ENCODE assay signal across 9 cellular contexts in genomic region chr11:1574256-1575242, GRCh38. TPM values are rescaled to one million over a fixed set of nuclear protein-coding genes. Genes with fewer than 3 reads are reported as not detected.
DNase-seq lines count a peak whose midpoint lies in the region; ATAC-seq, FAIRE-seq and TF ChIP-seq lines count a peak whose summit lies in the region.
"Had no signal": no experiment of that assay in that cellular context is flagged by ENCODE, and none has a peak within 500 bp of the region (broad histone marks: within the 10 kb centered on the region; RNA-seq: fewer than 3 reads in every experiment).

No MANE protein-coding gene starts in this region.

- H3K9me2 ChIP-seq in OCI-LY1 (ENCODE audit: low read depth, low read length) = no peaks in the 10 kb centered on the region
- H3K9me2 ChIP-seq in neural cell (ENCODE audit: insufficient read depth, low read length) = no peaks in the 10 kb centered on the region

- CTCF ChIA-PET in CD8-positive, alpha-beta memory T cell (lab: Charles Lee) = interaction anchor here (0.5 to 13.9 kb wide), 30 partner anchors 9 to 374 kb away, joined by 3 to 152 read pairs (median 4); partner anchors contain the start of genes KRTAP5-1, KRTAP5-3 and TOLLIP

- H2AK5ac ChIP-seq in H9 (ENCODE audit: insufficient read length, low read length) = no peak overlapping the region

- no peaks in the 10 kb centered on the region for H4K20me1 ChIP-seq in H9 (ENCODE audit: control insufficient read depth, insufficient read depth, insufficient read length)
- no peaks in the 10 kb centered on the region for H4K20me1 ChIP-seq in OCI-LY1 (ENCODE audit: insufficient read depth, low read length)
- peaks cover 5% of the 10 kb centered on the region for H4K20me1 ChIP-seq in neural cell (ENCODE audit: insufficient read depth)

- no peak overlapping the region for H3T11ph ChIP-seq in H9 (ENCODE audit: low read length)

- peaks cover 2 to 27% (median 10%) of the 10 kb centered on the region in 3 donors for H3K4me1 Mint-ChIP-seq in CD8-positive, alpha-beta memory T cell
- H3K4me1 Mint-ChIP-seq in H9 = peaks cover 6 to 19% of the 10 kb centered on the region in 2 experiments; a peak in 3 of 4 replicates

- H2BK5ac ChIP-seq in H9 (ENCODE audit: insufficient read length, low read length) = no peak overlapping the region

- no peak overlapping the region for H2BK15ac ChIP-seq in H9 (ENCODE audit: low read depth, low read length)

- peaks cover 26% of the 10 kb centered on the region for H3K4me1 ChIP-seq in CD8-positive, alpha-beta memory T cell (ENCODE audit: insufficient read depth, low read length)
- H3K4me1 ChIP-seq in H9 (ENCODE audit: insufficient read depth, low read length) = no peaks in the 10 kb centered on the region
- H3K4me1 ChIP-seq in OCI-LY1 (ENCODE audit: insufficient read depth, low read length, severe bottlenecking) = peaks cover 8% of the 10 kb centered on the region

- H3K9ac ChIP-seq in H9 (ENCODE audit: extremely low read depth, insufficient read length, low read length) (no peak overlapping the region), OCI-LY1 (ENCODE audit: low read length) (no peak overlapping the region), neural cell (ENCODE audit: low read length) (peak overlapping the region; percentile 98)

- peak; percentile 55 to 78 (median 64) for DNase-seq in CD8-positive, alpha-beta memory T cell
- DNase-seq in H9 (peak; percentile 63), fibroblast of the aortic adventitia (ENCODE audit: low read depth) (peak; percentile 46), urothelium cell line (ENCODE audit: low spot score) (peak; percentile 69)
- peak; percentile 87 for DNase-seq in activated effector memory CD4-positive, alpha-beta T cell treated with anti-CD3 and anti-CD28 coated beads, Interleukin-2, amount 50 U/mL, for 16 hours

- H3K79me2 ChIP-seq in H9 (ENCODE audit: insufficient read depth, low read length) (no peaks in the 10 kb centered on the region), OCI-LY1 (ENCODE audit: insufficient read depth, low read length) (no peaks in the 10 kb centered on the region), neural cell (replicated peaks; ENCODE audit: insufficient read depth, low read length) (peaks cover 37% of the 10 kb centered on the region)

- H3K9me3 Mint-ChIP-seq in CD8-positive, alpha-beta memory T cell = peaks cover 0 to 7% (median 3%) of the 10 kb centered on the region in 5 donors
- H3K9me3 Mint-ChIP-seq in H9 = peaks cover 8 to 9% of the 10 kb centered on the region in 2 experiments

- WGBS in H9 (ENCODE audit: extremely low coverage, insufficient read length, low lambda C conversion rate) = no CpG with 5 or more reads among the region's 70 CpGs

- H3K18ac ChIP-seq in H9 (ENCODE audit: insufficient read length, low read depth, low read length) = no peak overlapping the region

- FAIRE-seq in urothelium cell line (lab: Jason Lieb, UNC) = no peak

- POLR2A ChIA-PET in CD8-positive, alpha-beta memory T cell (lab: Charles Lee) = interaction anchor here (0.8 to 1.3 kb wide), 4 partner anchors 10 to 21 kb away, joined by 5 to 7 read pairs (median 6); partner anchors contain the start of gene KRTAP5-1

- peak overlapping the region; percentile 59 for H3K4me3 ChIP-seq in CD8-positive, alpha-beta memory T cell (ENCODE audit: low read length)
- H3K4me3 ChIP-seq in OCI-LY1 (ENCODE audit: low read depth, low read length, poor library complexity, severe bottlenecking) (peak overlapping the region; percentile 50), fibroblast of the aortic adventitia (ENCODE audit: low read depth, low read length) (no peak overlapping the region), neural cell (ENCODE audit: low read length) (peak overlapping the region; percentile 97)

- H3K23me2 ChIP-seq in H9 (ENCODE audit: insufficient read length, low read depth, low read length, poor library complexity, severe bottlenecking) = peaks cover 22% of the 10 kb centered on the region

- no peak overlapping the region for H4K8ac ChIP-seq in H9 (replicated peaks; ENCODE audit: insufficient read length, low read depth, low read length)

- no peak overlapping the region for H3K23ac ChIP-seq in H9 (ENCODE audit: insufficient read length, low read depth, low read length)

- no peaks in the 10 kb centered on the region for H3K27me3 Mint-ChIP-seq in CD8-positive, alpha-beta memory T cell
- peaks cover 78% of the 10 kb centered on the region for H3K27me3 Mint-ChIP-seq in H9 (ENCODE audit: low read depth)

- H3K9me3 ChIP-seq in CD8-positive, alpha-beta memory T cell (ENCODE audit: low read length) = no peaks in the 10 kb centered on the region
- H3K9me3 ChIP-seq in H9 (ENCODE audit: control insufficient read depth, low read depth, low read length) = no peaks in the 10 kb centered on the region
- H3K9me3 ChIP-seq in OCI-LY1 (ENCODE audit: low read length) = no peaks in the 10 kb centered on the region
- peaks cover 3% of the 10 kb centered on the region for H3K9me3 ChIP-seq in neural cell (ENCODE audit: low read length)

- H3K36me3 Mint-ChIP-seq in CD8-positive, alpha-beta memory T cell = peaks cover 1 to 5% (median 3%) of the 10 kb centered on the region in 3 donors
- peaks cover 0 to 4% (median 0%) of the 10 kb centered on the region in 3 experiments; a peak in 3 of 7 replicates for H3K36me3 Mint-ChIP-seq in H9 (ENCODE audit: insufficient read depth in 1 of 3, low read depth in 3 of 3)

- peaks cover 4% of the 10 kb centered on the region for H3K27me3 ChIP-seq in CD8-positive, alpha-beta memory T cell (ENCODE audit: insufficient read depth, low read length, poor library complexity, severe bottlenecking)
- H3K27me3 ChIP-seq in H9 (ENCODE audit: insufficient read depth, low read length) (peaks cover 19% of the 10 kb centered on the region), OCI-LY1 (ENCODE audit: insufficient read depth, low read length) (peaks cover under 1% of the 10 kb centered on the region; the same call in 1 of the 2 replicates), neural cell (ENCODE audit: insufficient read depth, low read depth, low read length) (peaks cover 9% of the 10 kb centered on the region)

- H4K5ac ChIP-seq in H9 (ENCODE audit: insufficient read length, low read depth, low read length) = no peak overlapping the region

- no peak overlapping the region for H2BK120ac ChIP-seq in H9 (ENCODE audit: low read depth, low read length, poor library complexity, severe bottlenecking)

- no peak overlapping the region for H3K14ac ChIP-seq in H9 (ENCODE audit: insufficient read depth, low read length)

- no peak overlapping the region for H2BK12ac ChIP-seq in H9 (ENCODE audit: insufficient read length, low read depth, low read length)

- H3K4me2 ChIP-seq in H9 (ENCODE audit: insufficient read depth, insufficient read length, low read length) (peak overlapping the region; percentile 54), OCI-LY1 (ENCODE audit: low read length) (peak overlapping the region; percentile 69), neural cell (ENCODE audit: low read length) (peak overlapping the region; percentile 95)

- TF ChIP-seq CTCF in H9 (conservative IDR thresholded peaks at IDR 0.05) (peak; percentile 78), OCI-LY1 (IDR thresholded peaks at IDR 0.05; ENCODE audit: low read length) (peak; percentile 53), fibroblast of the aortic adventitia (IDR thresholded peaks at IDR 0.05; ENCODE audit: insufficient read depth, low read length) (peak; percentile 72), neural cell (IDR thresholded peaks at IDR 0.05; ENCODE audit: poor library complexity, severe bottlenecking) (peak; percentile 93)

- no peak overlapping the region for H3K56ac ChIP-seq in H9 (ENCODE audit: insufficient read length, low read depth, low read length)

- H3F3A ChIP-seq in OCI-LY1 (ENCODE audit: insufficient read depth, low read length) = no peaks in the 10 kb centered on the region
- H3F3A ChIP-seq in neural cell (ENCODE audit: insufficient read depth, low read length, poor library complexity, severe bottlenecking) = peaks cover 4% of the 10 kb centered on the region

- H3K36me3 ChIP-seq in CD8-positive, alpha-beta memory T cell (ENCODE audit: insufficient read depth, low read length) = no peaks in the 10 kb centered on the region
- no peaks in the 10 kb centered on the region for H3K36me3 ChIP-seq in OCI-LY1 (ENCODE audit: insufficient read depth, low read length)
- H3K36me3 ChIP-seq in neural cell (ENCODE audit: insufficient read depth, low read length) = no peaks in the 10 kb centered on the region

- no peaks in the 10 kb centered on the region for H3K79me1 ChIP-seq in H9 (ENCODE audit: insufficient read depth, low read depth, low read length, poor library complexity, severe bottlenecking)

- H2BK20ac ChIP-seq in H9 (ENCODE audit: low read depth, low read length, poor library complexity, severe bottlenecking) = no peak overlapping the region

- no peak for ATAC-seq in HG02623 (IDR thresholded peaks at IDR 0.05; ENCODE audit: unreplicated experiment)

- H4K91ac ChIP-seq in H9 (ENCODE audit: insufficient read length, low read depth, low read length) = no peak overlapping the region

- H3K4me3 Mint-ChIP-seq in CD8-positive, alpha-beta memory T cell = peak overlapping the region; percentile 83 to 94 (median 84)
- peak overlapping the region; percentile 32 to 62; a peak in 3 of 5 replicates for H3K4me3 Mint-ChIP-seq in H9

- peak overlapping the region; percentile 87 to 98 (median 94) for H3K27ac Mint-ChIP-seq in CD8-positive, alpha-beta memory T cell
- no peak overlapping the region for H3K27ac Mint-ChIP-seq in H9

- H2AFZ ChIP-seq in H9 (ENCODE audit: low read length) (no peak overlapping the region), OCI-LY1 (ENCODE audit: low read length) (no peak overlapping the region), neural cell (ENCODE audit: low read depth, low read length) (no peak overlapping the region)

- H3K4ac ChIP-seq in H9 (ENCODE audit: low read depth, low read length) = no peak overlapping the region

- TF ChIP-seq EP300 in neural cell (conservative IDR thresholded peaks at IDR 0.05; ENCODE audit: poor library complexity, severe bottlenecking) = no peak

- H3K27ac ChIP-seq in CD8-positive, alpha-beta memory T cell (ENCODE audit: low read depth, low read length) = peak overlapping the region; percentile 76
- no peak overlapping the region for H3K27ac ChIP-seq in H9 (ENCODE audit: insufficient read length, low read depth, low read length)
- H3K27ac ChIP-seq in OCI-LY1 (ENCODE audit: low read depth, low read length, poor library complexity, severe bottlenecking) = no peak overlapping the region
- H3K27ac ChIP-seq in neural cell (ENCODE audit: low read length) = peak overlapping the region; percentile 81

- TF ChIP-seq RAD21 in neural cell (conservative IDR thresholded peaks at IDR 0.05) = peak; percentile 84

RNA-seq across cellular contexts. Expression of gene DUSP8, which starts 2.5 kb away (rescaled TPM):
- 1 to 10 TPM; 2.3 to 4.0 TPM for total RNA-seq in CD8-positive, alpha-beta memory T cell
- polyA plus RNA-seq in CD8-positive, alpha-beta memory T cell = 0.75 TPM
- total RNA-seq in H9 (2021) = 3.2 and 4.4 TPM in 2 replicates
- 0.36 TPM in 1 of 2 replicates, not detected in the other for total RNA-seq in fibroblast of the aortic adventitia (ENCODE audit: low replicate concordance)
- polyA plus RNA-seq in neural cell = 3.5 and 7.1 TPM in 2 replicates
- polyA minus RNA-seq in neural cell = 15.8 and 17.7 TPM in 2 replicates

RNA-seq across cellular contexts. Expression of gene KRTAP5-1, which starts 10.5 kb away (rescaled TPM):
- not detected for total RNA-seq in CD8-positive, alpha-beta memory T cell
- polyA plus RNA-seq in CD8-positive, alpha-beta memory T cell = not detected
- total RNA-seq in H9 (2021) (not detected in 2 replicates), fibroblast of the aortic adventitia (ENCODE audit: low replicate concordance) (not detected in 2 replicates)
- not detected in 2 replicates for polyA plus RNA-seq in neural cell
- polyA minus RNA-seq in neural cell = not detected in 2 replicates
- total RNA-seq: RPMI7951 had no signal

RNA-seq across cellular contexts. Expression of gene KRTAP5-2, which starts 23.5 kb away (rescaled TPM):
- not detected for total RNA-seq in CD8-positive, alpha-beta memory T cell
- polyA plus RNA-seq in CD8-positive, alpha-beta memory T cell = 0.46 TPM
- not detected in 2 replicates for total RNA-seq in H9 (2021)
- not detected in 2 replicates for total RNA-seq in fibroblast of the aortic adventitia (ENCODE audit: low replicate concordance)
- not detected in 2 replicates for polyA plus RNA-seq in neural cell
- not detected in 2 replicates for polyA minus RNA-seq in neural cell
- total RNA-seq: RPMI7951 had no signal

RNA-seq across cellular contexts. Expression of gene KRTAP5-3, which starts 33.7 kb away (rescaled TPM):
- total RNA-seq in CD8-positive, alpha-beta memory T cell = not detected
- not detected for polyA plus RNA-seq in CD8-positive, alpha-beta memory T cell
- total RNA-seq in H9 (2021) = not detected in 2 replicates
- total RNA-seq in fibroblast of the aortic adventitia (ENCODE audit: low replicate concordance) = not detected in 2 replicates
- polyA plus RNA-seq in neural cell = not detected in 2 replicates
- polyA minus RNA-seq in neural cell = not detected in 2 replicates
- total RNA-seq: RPMI7951 had no signal

RNA-seq across cellular contexts. Expression of gene KRTAP5-4, which starts 47.4 kb away (rescaled TPM):
- not detected for total RNA-seq in CD8-positive, alpha-beta memory T cell
- polyA plus RNA-seq in CD8-positive, alpha-beta memory T cell = not detected
- total RNA-seq in H9 (2021) = not detected in 2 replicates
- total RNA-seq in fibroblast of the aortic adventitia (ENCODE audit: low replicate concordance) = not detected in 2 replicates
- not detected in 2 replicates for polyA plus RNA-seq in neural cell
- polyA minus RNA-seq in neural cell = not detected in 2 replicates
- total RNA-seq: RPMI7951 had no signal

Comparison
In these comparisons a context has a peak if more than half of its experiments do, and no peak if none do; other contexts are left out.
1. H3K27ac ChIP-seq: peak in CD8-positive, alpha-beta memory T cell (single experiment) and neural cell (single experiment); none in H9 (single experiment) and OCI-LY1 (single experiment).
2. H3K27ac Mint-ChIP-seq: peak in CD8-positive, alpha-beta memory T cell (8 of 8); none in H9 (0 of 3).
3. Peak in every context shown above with its lines, with median percentiles within 50 percentile points of each other: DNase-seq, H3K4me2 ChIP-seq and CTCF ChIP-seq.